In the genomic region with DNA sequence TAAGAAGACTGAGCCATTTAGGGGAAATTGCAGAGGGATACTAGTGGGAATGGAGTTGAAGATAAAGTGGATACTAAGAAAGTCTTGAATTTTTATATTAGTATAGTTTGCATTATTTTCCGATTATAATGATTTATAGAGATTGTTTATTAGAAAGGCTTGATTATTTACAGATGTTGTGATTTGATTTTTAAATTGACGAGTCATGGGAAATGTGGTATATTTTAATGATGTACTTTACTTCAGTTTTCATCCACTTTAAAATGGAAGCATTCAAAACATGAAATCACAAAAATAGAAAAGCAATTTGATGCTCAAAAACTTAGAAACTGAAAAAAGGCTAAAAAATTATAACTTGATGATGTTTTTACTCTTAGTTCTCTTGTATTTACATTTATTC, we compare ENCODE assay signal across 9 cellular contexts.
"Had no signal": no experiment of that assay in that cellular context is flagged by ENCODE, and none has a peak within 500 bp of the region (broad histone marks: within the 10 kb centered on the region; RNA-seq: fewer than 3 reads in every experiment).

No MANE protein-coding gene starts in this region.

- H3K27me3 Mint-ChIP-seq: IgD-negative memory B cell had no signal

- H3K4me3 Mint-ChIP-seq: HFFc6 had no signal

- H2AFZ ChIP-seq: GM23248 had no signal

- ATAC-seq: HCT116 had no signal

- H3K36me3 ChIP-seq: HAP-1 had no signal

- H3K27ac Mint-ChIP-seq: HFFc6, IgD-negative memory B cell had no signal

- H3K9ac ChIP-seq: GM23248 had no signal

- DNase-seq: GM23248, GOT3, H7, HFFc6, KG1 had no signal

- H3K27ac ChIP-seq: GM23248, HL-60 had no signal

- H3K4me3 ChIP-seq: GM23248, HAP-1 had no signal
